Comparison of ENCODE assay signal across 8 cellular contexts in genomic region chr4:16083217-16084191, GRCh38. TPM values are rescaled to one million over a fixed set of nuclear protein-coding genes. Genes with fewer than 3 reads are reported as not detected.
A peak's percentile ranks its signal among the peaks of the same experiment; 100 is the strongest.
DNase-seq lines count a peak whose midpoint lies in the region; ATAC-seq, FAIRE-seq and TF ChIP-seq lines count a peak whose summit lies in the region.

PROM1 (minus strand) TSS chr4:16084023; CDS start chr4:16075906, 8,117 bp downstream.

- FAIRE-seq in HepG2 (lab: Jason Lieb, UNC), result no peak

- peak within 1 kb of the TSS; percentile 87 for H3K4me2 ChIP-seq in HepG2 (ENCODE audit: low read depth, low read length)

- peaks cover 6% of the 10 kb centered on the region for H3K4me1 ChIP-seq in ACC112 (ENCODE audit: control insufficient read depth, insufficient read depth, low read length, unreplicated experiment)
- H3K4me1 ChIP-seq in HepG2 (ENCODE audit: insufficient read depth, low read length), result peaks cover 16% of the 10 kb centered on the region

- POLR2A ChIA-PET in HepG2 (lab: Yijun Ruan, JAX), result interaction anchor here (1.0 to 1.5 kb wide), 4 partner anchors 10 to 58 kb away, joined by 3 read pairs; no protein-coding TSS in a partner anchor

- TF ChIP-seq CTCF in brain microvascular endothelial cell (IDR thresholded peaks at IDR 0.05; ENCODE audit: low read depth, low read length, missing control alignments), result no peak
- peak; percentile 40 for TF ChIP-seq CTCF in HepG2 (CRISPR knock-in tag; IDR thresholded peaks at IDR 0.05)
- TF ChIP-seq CTCF in GM10266 (IDR thresholded peaks at IDR 0.05; ENCODE audit: control insufficient read depth, insufficient read depth, low read depth, missing control alignments), result no peak

- H3K36me3 ChIP-seq in ACC112 (ENCODE audit: insufficient read depth, low read length), result no peaks in the 10 kb centered on the region
- H3K36me3 ChIP-seq in brain microvascular endothelial cell (replicated peaks), result no peaks in the 10 kb centered on the region
- H3K36me3 ChIP-seq in HepG2 (replicated peaks in 1 of 2; ENCODE audit: control insufficient read depth in 1 of 2, insufficient read depth in 2 of 2, low read length in 2 of 2), result no peaks in the 10 kb centered on the region; a peak in 1 of 5 replicates

- TF ChIP-seq RAD21 in Ishikawa (IDR thresholded peaks at IDR 0.05; ENCODE audit: low read depth) (no peak), HepG2 (CRISPR knock-in tag; IDR thresholded peaks at IDR 0.05) (no peak)

- H2AFZ ChIP-seq in ACC112 (ENCODE audit: low read length, unreplicated experiment) (no peak within 1 kb of the TSS), HepG2 (ENCODE audit: low read length) (no peak within 1 kb of the TSS)

- H3K9me3 ChIP-seq in HepG2 (ENCODE audit: low read length), result no peaks in the 10 kb centered on the region

- no peaks in the 10 kb centered on the region for H3K79me2 ChIP-seq in ACC112 (ENCODE audit: control insufficient read depth, insufficient read depth, low read length, unreplicated experiment)
- no peaks in the 10 kb centered on the region for H3K79me2 ChIP-seq in HepG2 (ENCODE audit: insufficient read depth, low read length)

- H3K9ac ChIP-seq in HepG2 (ENCODE audit: insufficient read depth, low read depth, low read length), result peak within 1 kb of the TSS; percentile 68

- ATAC-seq in HepG2, result peak; percentile 89
- ATAC-seq in stimulated activated naive CD8-positive, alpha-beta T cell treated with anti-CD3 and anti-CD28 coated beads, Interleukin-15, Interleukin-2, amounts not matched to agents 100 U/mL and 50 U/mL, for 24 hours, result no peak
- no peak for ATAC-seq in GM21717 (IDR thresholded peaks at IDR 0.05; ENCODE audit: unreplicated experiment)

- H3K4me3 ChIP-seq in ACC112 (ENCODE audit: low read depth, low read length) (peak within 1 kb of the TSS; percentile 48), brain microvascular endothelial cell (ENCODE audit: low read depth, low read length) (peak within 1 kb of the TSS; percentile 33), HepG2 (replicated peaks in 1 of 3; ENCODE audit: insufficient read depth in 1 of 3, low read depth in 2 of 3, low read length in 3 of 3) (peak within 1 kb of the TSS; percentile 32 to 76 (median 61); a peak in 5 of 6 replicates)

- H3K27me3 ChIP-seq in ACC112 (ENCODE audit: insufficient read depth, low read length) (peaks cover 90% of the 10 kb centered on the region), brain microvascular endothelial cell (replicated peaks) (peaks cover 47% of the 10 kb centered on the region), HepG2 (ENCODE audit: control insufficient read depth in 1 of 2, insufficient read depth in 2 of 2, low read length in 2 of 2) (peaks cover 5 to 46% of the 10 kb centered on the region in 2 experiments; a peak in 4 of 5 replicates)

- DNase-seq in brain microvascular endothelial cell (no peak), HepG2 (ENCODE audit: low spot score) (peak; percentile 3), Ammon's horn (ENCODE audit: low spot score) (no peak), GM10266 (ENCODE audit: extremely low spot score) (no peak)
- DNase-seq in stimulated activated naive CD8-positive, alpha-beta T cell treated with anti-CD3 and anti-CD28 coated beads, Interleukin-15, Interleukin-2, amounts not matched to agents 100 U/mL and 50 U/mL, for 24 hours, result peak; percentile 13

- in situ Hi-C loops in brain microvascular endothelial cell (cut with HindIII; ENCODE audit: low pct_ligation_motif_present, low sequenced_read_pairs), result no loop called here
- in situ Hi-C loops in HepG2 (cut with HindIII; ENCODE audit: extremely low pct_ligation_motif_present, low pct_unique_long_range_greater_than_20kb), result no loop called here

- TF ChIP-seq EP300 in Ishikawa (IDR thresholded peaks at IDR 0.05; ENCODE audit: borderline replicate concordance), result no peak
- TF ChIP-seq EP300 in HepG2 (IDR thresholded peaks at IDR 0.05; ENCODE audit: low read depth in 2 of 2, low read length in 2 of 2), result no peak
- no peak for TF ChIP-seq EP300 in HepG2 (CRISPR knock-in tag; IDR thresholded peaks at IDR 0.05; ENCODE audit: borderline replicate concordance)

- H3K27ac ChIP-seq in ACC112 (ENCODE audit: low read depth, low read length) (no peak within 1 kb of the TSS), brain microvascular endothelial cell (no peak within 1 kb of the TSS), HepG2 (ENCODE audit: extremely low read length, insufficient read depth, low read length) (no peak within 1 kb of the TSS)

- 20% methylated on average over 8 of the region's 83 CpGs for WGBS in HepG2 (ENCODE audit: low lambda C conversion rate)

- BruUV-seq in HepG2 (replicated peaks; lab: Mats Ljungman, UMichigan), result TSS peak; percentile 57

- no peak for TF ChIP-seq POLR2A in HepG2 (IDR thresholded peaks at IDR 0.05; ENCODE audit: insufficient read depth in 1 of 2, low read depth in 2 of 2, low read length in 2 of 2)

- CTCF ChIA-PET in HepG2 (lab: Yijun Ruan, JAX; ENCODE audit: low intra/inter-chr PET ratio, low total read pairs), result no interaction called here

- intact Hi-C loops in HepG2 (cut with micrococcal nuclease; ENCODE audit: unreplicated experiment), result loop anchor here (2.0 to 5.0 kb wide), 4 partner anchors 51 to 115 kb away; no protein-coding TSS in a partner anchor

- H4K20me1 ChIP-seq in HepG2 (ENCODE audit: insufficient read depth, low read length), result no peaks in the 10 kb centered on the region

TF ChIP-seq in Ishikawa, 13 proteins besides CTCF, POLR2A, EP300 and RAD21 (continues in another document):
- no peak for TF ChIP-seq FOXM1 (IDR thresholded peaks at IDR 0.05; ENCODE audit: borderline replicate concordance, low read depth)
- TF ChIP-seq YY1 (IDR thresholded peaks at IDR 0.05; ENCODE audit: low read depth), result peak; percentile 23; the same call in 1 of the 2 replicates

TF ChIP-seq in HepG2, 621 proteins besides CTCF, POLR2A, EP300 and RAD21 (continues in another document):
- TF ChIP-seq ARID4A (CRISPR knock-in tag; IDR thresholded peaks at IDR 0.05; ENCODE audit: borderline replicate concordance) (peak; percentile 15; the same call in 1 of the 2 replicates), ZNF777 (CRISPR knock-in tag; IDR thresholded peaks at IDR 0.05) (peak; percentile 78), GABPB1 (CRISPR knock-in tag; IDR thresholded peaks at IDR 0.05) (peak; percentile 18; the same call in 1 of the 2 replicates), ZBTB38 (CRISPR knock-in tag; IDR thresholded peaks at IDR 0.05) (peak; percentile 35; the same call in 1 of the 2 replicates), ZNF563 (CRISPR knock-in tag; IDR thresholded peaks at IDR 0.05) (peak; percentile 59; the same call in 1 of the 2 replicates), AGO2 (optimal IDR thresholded peaks at IDR 0.05; ENCODE audit: low read depth, low read length) (peak; percentile 25)

RNA-seq across cellular contexts. Expression of gene PROM1, which starts in this region (rescaled TPM):
- 2.5 and 3.9 TPM in 2 replicates for total RNA-seq in HepG2 (2016; rRNA removed; fragmentation: Illumina TruSeq; extraction: Trizol)
- 0.71 and 0.91 TPM in 2 replicates for total RNA-seq in HepG2 (2016; cell fraction: cytosol; rRNA removed; fragmentation: Illumina TruSeq; extraction: Trizol; ENCODE audit: low read depth)
- 2.1 and 4.2 TPM in 2 replicates for total RNA-seq in HepG2 (2016; cell fraction: insoluble cytoplasmic fraction; rRNA removed; fragmentation: Illumina TruSeq; extraction: Trizol)
- 1.1 and 2.6 TPM in 2 replicates for total RNA-seq in HepG2 (2016; cell fraction: membrane; rRNA removed; fragmentation: Illumina TruSeq; extraction: Trizol)
- 5.8 and 6.2 TPM in 2 replicates for total RNA-seq in HepG2 (2016; cell fraction: nucleus; rRNA removed; fragmentation: Illumina TruSeq; extraction: Trizol)
- polyA plus RNA-seq in HepG2 (2011; rRNA removed), result 13.6 and 16.4 TPM in 2 replicates
- 8.3 and 8.9 TPM in 2 replicates for polyA plus RNA-seq in HepG2 (2011; cell fraction: cytosol; rRNA removed)
- 14.6 and 16.3 TPM in 2 replicates for polyA plus RNA-seq in HepG2 (2011; cell fraction: nucleus; rRNA removed)
- polyA plus RNA-seq in HepG2 (2012), result 9.3 and 15.5 TPM in 2 replicates
- 0.25 and 0.31 TPM in 2 replicates for polyA plus RNA-seq in HepG2 (2016; cell fraction: cytosol; fragmentation: Illumina TruSeq; extraction: Trizol; ENCODE audit: low read depth)
- 1.6 and 2.1 TPM in 2 replicates for polyA plus RNA-seq in HepG2 (2016; cell fraction: insoluble cytoplasmic fraction; fragmentation: Illumina TruSeq; extraction: Trizol; ENCODE audit: low read depth)
- 0.47 and 0.64 TPM in 2 replicates for polyA plus RNA-seq in HepG2 (2016; cell fraction: membrane; fragmentation: Illumina TruSeq; extraction: Trizol; ENCODE audit: low read depth)
- polyA plus RNA-seq in HepG2 (2016; cell fraction: nucleus; fragmentation: Illumina TruSeq; extraction: Trizol; ENCODE audit: insufficient read depth, low read depth), result 5.4 and 6.6 TPM in 2 replicates
- 1.3 and 25.2 TPM in 2 replicates for polyA minus RNA-seq in HepG2 (2011; rRNA and poly(A)+ RNA removed; ENCODE audit: low replicate concordance)
- polyA minus RNA-seq in HepG2 (2011; cell fraction: cytosol; rRNA and poly(A)+ RNA removed), result 11.4 and 13.4 TPM in 2 replicates
- 14.5 and 16.9 TPM in 2 replicates for polyA minus RNA-seq in HepG2 (2011; cell fraction: nucleus; rRNA and poly(A)+ RNA removed)

Comparison
In these comparisons a context has a peak if more than half of its experiments do, and no peak if none do; other contexts are left out.
1. DNase-seq: peak in HepG2 (single experiment) and stimulated activated naive CD8-positive, alpha-beta T cell treated with anti-CD3 and anti-CD28 coated beads, Interleukin-15, Interleukin-2, amounts not matched to agents 100 U/mL and 50 U/mL, for 24 hours (single experiment); none in brain microvascular endothelial cell (single experiment), Ammon's horn (single experiment) and GM10266 (single experiment).
2. Peak in every context shown above with its lines, with median percentiles within 50 percentile points of each other: H3K4me3 ChIP-seq.